In the genomic region with DNA sequence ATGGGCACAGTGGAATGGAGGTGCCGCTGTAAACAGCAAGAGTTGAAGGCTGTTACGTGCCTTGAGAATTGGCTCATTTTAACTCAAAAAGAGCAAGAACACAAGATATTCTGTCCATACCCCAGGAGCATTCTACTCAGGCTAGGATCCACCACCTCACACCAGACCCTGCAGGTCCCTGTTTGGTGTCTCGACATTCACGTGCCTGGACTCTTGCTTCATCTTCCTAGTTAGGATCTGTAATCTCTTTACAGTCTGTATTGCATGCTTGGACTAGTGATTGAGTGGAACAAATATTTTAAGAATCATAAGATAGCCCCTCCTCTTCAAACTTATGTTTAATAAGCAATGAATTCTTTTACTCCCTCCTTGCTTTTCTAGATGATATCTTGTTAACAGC, we compare ENCODE assay signal across 19 cellular contexts.
DNase-seq lines count a peak whose midpoint lies in the region; ATAC-seq and TF ChIP-seq lines count a peak whose summit lies in the region.
"Had no signal": no experiment of that assay in that cellular context is flagged by ENCODE, and none has a peak within 500 bp of the region (broad histone marks: within the 10 kb centered on the region; RNA-seq: fewer than 3 reads in every experiment).

No MANE protein-coding gene starts in this region.

- no peak overlapping the region for H3K4me3 ChIP-seq in heart right ventricle
- no peak overlapping the region for H3K4me3 ChIP-seq in GM23338
- H3K4me3 ChIP-seq: GM12878, HAP-1 had no signal

- no peak overlapping the region for H3K27ac Mint-ChIP-seq in GM23338

- no peak overlapping the region for H2AFZ ChIP-seq in GM23338

- ATAC-seq in Right ventricle myocardium superior (ENCODE audit: poor library complexity) (peak; percentile 71), heart right ventricle (peak; percentile 39 to 88 (median 66)), GM23338 (no peak)
- ATAC-seq: GM12878 had no signal

- peaks cover 69% of the 10 kb centered on the region for H3K36me3 Mint-ChIP-seq in GM23338 (ENCODE audit: low read depth)

- H3K27ac ChIP-seq in heart right ventricle (peak overlapping the region in 6 of 10 donors; percentile 29 to 75 (median 45)), GM23338 (ENCODE audit: low read depth) (no peak overlapping the region)

- peaks cover 1% of the 10 kb centered on the region for H3K27me3 Mint-ChIP-seq in GM23338 (ENCODE audit: insufficient read depth, low read depth, poor library complexity)
- H3K27me3 Mint-ChIP-seq: CD4-positive, CD25-positive, alpha-beta regulatory T cell had no signal

- H3K9me3 Mint-ChIP-seq in GM23338: no peaks in the 10 kb centered on the region
- H3K9me3 Mint-ChIP-seq: CD4-positive, CD25-positive, alpha-beta regulatory T cell; CD8-positive, alpha-beta memory T cell had no signal

- intact Hi-C loops in Right ventricle myocardium superior (cut with DNase I): loop anchor here (10.0 kb wide), 1 partner anchor 125 kb away; the partner anchor contains the start of gene PPP6R3
- intact Hi-C loops in cardiac septum (cut with DNase I): loop anchor here (5.0 kb wide), 1 partner anchor 48 kb away; no protein-coding TSS in a partner anchor
- intact Hi-C loops in heart right ventricle (cut with DNase I): loop anchor here in 5 of 10 donors (10.0 kb wide), 3 partner anchors 115 to 285 kb away; partner anchors contain the start of gene PPP6R3 (in 3 of the 5)

- H3K4me1 Mint-ChIP-seq in GM23338: no peaks in the 10 kb centered on the region

- H3K9me3 ChIP-seq in heart right ventricle: no peaks in the 10 kb centered on the region
- H3K9me3 ChIP-seq: BE2C, HAP-1 had no signal

- H3K36me3 ChIP-seq in heart right ventricle: peaks cover 0 to 100% (median 30%) of the 10 kb centered on the region in 9 donors
- peaks cover 41% of the 10 kb centered on the region for H3K36me3 ChIP-seq in GM23338 (ENCODE audit: insufficient read depth)

- peaks cover 2% of the 10 kb centered on the region for H3F3A ChIP-seq in GM23338 (replicated peaks; ENCODE audit: low read depth)

- 68 to 72% methylated on average over 4 of the region's 4 CpGs for WGBS in heart right ventricle, 2 donors

- TF ChIP-seq CTCF in heart right ventricle (IDR thresholded peaks at IDR 0.05): no peak
- TF ChIP-seq CTCF in GM23338 (conservative IDR thresholded peaks at IDR 0.05; ENCODE audit: low read depth in 2 of 2): no peak

- H3K4me1 ChIP-seq in heart right ventricle (peaks cover 0 to 33% (median 7%) of the 10 kb centered on the region in 9 donors), GM23338 (ENCODE audit: insufficient read depth) (no peaks in the 10 kb centered on the region)

- no peak for DNase-seq in Right ventricle myocardium superior
- DNase-seq in cardiac septum (ENCODE audit: low spot score): no peak
- DNase-seq in amniotic epithelial cell (ENCODE audit: low read depth): peak; percentile 32
- no peak for DNase-seq in heart right ventricle
- no peak for DNase-seq in stimulated activated CD4-positive, alpha-beta T cell treated with anti-CD3 and anti-CD28 coated beads, Interleukin-2, amount 100 ng/mL, for 48 hours
- no peak for DNase-seq in GM23338 (ENCODE audit: low spot score)
- no peak for DNase-seq in stimulated activated naive CD4-positive, alpha-beta T cell (lab: John Stamatoyannopoulos, UW)
- DNase-seq: ACHN; BE2C; C1 segment of cervical spinal cord; CD4-positive, CD25-positive, alpha-beta regulatory T cell; CD8-positive, alpha-beta memory T cell; COR-L47; DMS 273 treated with DMSO at 0.1 percent for 48 hours; DMS53; DND-41; EL had no signal

- H4K20me1 ChIP-seq in GM23338 (replicated peaks; ENCODE audit: insufficient read depth): peaks cover 8% of the 10 kb centered on the region; the same call in 1 of the 2 replicates

- H3K27me3 ChIP-seq in heart right ventricle (no peaks in the 10 kb centered on the region), GM23338 (ENCODE audit: insufficient read depth) (no peaks in the 10 kb centered on the region)
- H3K27me3 ChIP-seq: BE2C had no signal

- H3K79me2 ChIP-seq in GM23338 (replicated peaks; ENCODE audit: insufficient read depth): peaks cover 9% of the 10 kb centered on the region

- H3K4me2 ChIP-seq in GM23338: no peak overlapping the region

- H3K9me2 ChIP-seq in GM23338 (ENCODE audit: insufficient read depth): no peaks in the 10 kb centered on the region

- H3K4me3 Mint-ChIP-seq in GM23338: no peak overlapping the region
- H3K4me3 Mint-ChIP-seq: CD4-positive, CD25-positive, alpha-beta regulatory T cell; CD8-positive, alpha-beta memory T cell had no signal

TF ChIP-seq in GM23338, 12 proteins besides CTCF, POLR2A, EP300 and RAD21 (continues in another document):
- TF ChIP-seq ZNF462 (CRISPR knock-in tag; IDR thresholded peaks at IDR 0.05) (no peak), EZH2phosphoT487 (IDR thresholded peaks at IDR 0.05; ENCODE audit: unreplicated experiment) (no peak), ZNF114 (CRISPR knock-in tag; IDR thresholded peaks at IDR 0.05) (no peak), JUNB (IDR thresholded peaks at IDR 0.05; ENCODE audit: unreplicated experiment) (no peak), EZH2 (IDR thresholded peaks at IDR 0.05; ENCODE audit: low read depth, unreplicated experiment) (no peak), ETS1 (IDR thresholded peaks at IDR 0.05) (no peak), ZNF331 (CRISPR knock-in tag; IDR thresholded peaks at IDR 0.05; ENCODE audit: low read depth) (no peak), STAT1 (IDR thresholded peaks at IDR 0.05; ENCODE audit: unreplicated experiment) (no peak), NANOG (IDR thresholded peaks at IDR 0.05; ENCODE audit: borderline replicate concordance) (no peak), POLR2AphosphoS5 (IDR thresholded peaks at IDR 0.05; ENCODE audit: low read depth) (no peak)
